In genomic region chrX:21744721-21745120, GRCh38 we compare ENCODE assay signal across 35 cellular contexts. TPM values are rescaled to one million over a fixed set of nuclear protein-coding genes. Genes with fewer than 3 reads are reported as not detected.
"Had no signal": no experiment of that assay in that cellular context is flagged by ENCODE, and none has a peak within 500 bp of the region (broad histone marks: within the 10 kb centered on the region; RNA-seq: fewer than 3 reads in every experiment).

No MANE protein-coding gene starts in this region.

- H3K36me3 ChIP-seq: adrenal gland, breast epithelium, colonic mucosa, esophagus squamous epithelium, heart left ventricle had no signal

- H3K27me3 ChIP-seq: cardiac muscle cell, colonic mucosa had no signal

- H3K9me3 ChIP-seq: adrenal gland, breast epithelium, colonic mucosa, esophagus squamous epithelium, heart left ventricle had no signal

- H3K4me3 ChIP-seq: adrenal gland, breast epithelium, cardiac muscle cell, colonic mucosa, esophagus squamous epithelium, heart left ventricle had no signal

- DNase-seq: activated CD4-positive, alpha-beta T cell treated with anti-CD3 and anti-CD28 coated beads for 1 hour; activated CD4-positive, alpha-beta T cell treated with anti-CD3 and anti-CD28 coated beads for 4 hours; activated CD4-positive, alpha-beta T cell treated with anti-CD3 and anti-CD28 coated beads, Interleukin-2, amount 10 ng/mL, durations not matched to agents 7 days and 5 days; activated CD4-positive, alpha-beta T cell treated with anti-CD3 and anti-CD28 coated beads, Interleukin-2, amount 50 U/mL, for 4 hours; activated CD8-positive, alpha-beta memory T cell treated with anti-CD3 and anti-CD28 coated beads for 24 hours; activated CD8-positive, alpha-beta T cell treated with anti-CD3 and anti-CD28 coated beads for 36 hours; activated effector memory CD4-positive, alpha-beta T cell treated with anti-CD3 and anti-CD28 coated beads, Interleukin-2, amount 50 U/mL, for 16 hours; activated naive CD4-positive, alpha-beta T cell treated with anti-CD3 and anti-CD28 coated beads, Interleukin-2, amount 10 ng/mL, durations not matched to agents 7 days and 5 days; activated naive CD8-positive, alpha-beta T cell treated with anti-CD3 and anti-CD28 coated beads for 36 hours; activated naive CD8-positive, alpha-beta T cell treated with anti-CD3 and anti-CD28 coated beads, Interleukin-2, amount 50 U/mL, for 24 hours; activated T-cell treated with anti-CD3 and anti-CD28 coated beads, Interleukin-2, amount 50 U/mL, for 1 hour; activated T-cell treated with anti-CD3 and anti-CD28 coated beads, Interleukin-2, amount 50 U/mL, for 48 hours; adrenal gland; amygdala; aorta; central memory CD4-positive, alpha-beta T cell; cerebellar nuclear complex; colonic mucosa; effector CD8-positive, alpha-beta T cell; esophagus squamous epithelium; foreskin fibroblast; glutamatergic neuron; heart left ventricle; T-helper 2 cell had no signal

- H3K27ac ChIP-seq: adrenal gland, breast epithelium, colonic mucosa, epithelial cell of prostate, esophagus squamous epithelium, heart left ventricle had no signal

- FAIRE-seq: endometrium, endothelial cell of umbilical vein, frontal cortex had no signal

- ATAC-seq: activated CD8-positive, alpha-beta T cell treated with anti-CD3 and anti-CD28 coated beads for 36 hours; activated naive CD8-positive, alpha-beta T cell treated with anti-CD3 and anti-CD28 coated beads, Interleukin-2, amount 50 U/mL, for 24 hours; heart left ventricle; WTC11 had no signal

- H3K4me1 ChIP-seq: adrenal gland, breast epithelium, colonic mucosa had no signal

RNA-seq across cellular contexts. Expression of gene SMPX, which starts 13.2 kb away (rescaled TPM):
- total RNA-seq: activated CD4-positive, alpha-beta T cell treated with anti-CD3 and anti-CD28 coated beads, Interleukin-2, amount 10 ng/mL, durations not matched to agents 7 days and 5 days; activated CD8-positive, alpha-beta T cell treated with anti-CD3 and anti-CD28 coated beads for 36 hours; activated naive CD8-positive, alpha-beta T cell treated with anti-CD3 and anti-CD28 coated beads for 36 hours; activated T-helper 1 cell treated with anti-CD3 and anti-CD28 coated beads, Interleukin-12 subunit alpha, Interleukin-12 subunit beta, Interleukin-2, Interleukin-4 antibody, amounts not matched to agents 30 ng/mL and 10 ng/mL and 1 ng/mL, durations not matched to agents 14 hours and 24 hours and 36 hours; activated T-helper 2 cell treated with anti-CD3 and anti-CD28 coated beads, Interferon-gamma antibody, Interleukin-2, Interleukin-4, amounts not matched to agents 10 μg/mL and 5 μg/mL and 100 μg/mL, durations not matched to agents 14 hours and 24 hours and 36 hours; adrenal gland; endothelial cell of umbilical vein; esophagus squamous epithelium; fibroblast of lung; frontal cortex; T-helper 1 cell treated with Interleukin-12 subunit alpha and Interleukin-12 subunit beta and Interleukin-4 antibody, amounts not matched to agents 30 ng/mL and 1 ng/mL, for 36 hours; WTC11 had no signal
- polyA plus RNA-seq: endothelial cell of umbilical vein, fibroblast of lung had no signal
